8 cellular contexts compared by ENCODE assay signal in genomic region chr20:34190679-34191090, GRCh38. TPM values are rescaled to one million over a fixed set of nuclear protein-coding genes. Genes with fewer than 3 reads are reported as not detected.
DNase-seq lines count a peak whose midpoint lies in the region; ATAC-seq and TF ChIP-seq lines count a peak whose summit lies in the region.

No MANE protein-coding gene starts in this region.

- no peaks in the 10 kb centered on the region for H3K36me3 ChIP-seq in neuronal stem cell (replicated peaks in 1 of 2; ENCODE audit: control insufficient read depth in 2 of 2, insufficient read depth in 2 of 2, low read length in 2 of 2)
- H3K36me3 ChIP-seq in uterus, result no peaks in the 10 kb centered on the region

- H3K4me2 ChIP-seq in neuronal stem cell (ENCODE audit: insufficient read depth, low read length, poor library complexity, severe bottlenecking), result no peak overlapping the region

- H4K8ac ChIP-seq in neuronal stem cell (ENCODE audit: low read depth, low read length), result no peak overlapping the region

- H3K4me3 ChIP-seq in fibroblast of villous mesenchyme (ENCODE audit: low read depth, low read length) (no peak overlapping the region), neuronal stem cell (ENCODE audit: low read length in 2 of 2) (no peak overlapping the region), uterus (no peak overlapping the region)

- intact Hi-C loops in uterus (cut with DNase I; ENCODE audit: low total_unique reads), result no loop called here

- H3K4ac ChIP-seq in neuronal stem cell (ENCODE audit: low read length), result no peak overlapping the region

- no peak for ATAC-seq in GM21528 (IDR thresholded peaks at IDR 0.05; ENCODE audit: low FRiP score, unreplicated experiment)

- H3K14ac ChIP-seq in neuronal stem cell (ENCODE audit: low read length), result no peak overlapping the region

- no peak overlapping the region for H2BK120ac ChIP-seq in neuronal stem cell (ENCODE audit: low read depth, low read length)

- H3K4me1 Mint-ChIP-seq in HFFc6 (ENCODE audit: low read depth), result peaks cover 32% of the 10 kb centered on the region

- no peaks in the 10 kb centered on the region for H3K79me1 ChIP-seq in neuronal stem cell (ENCODE audit: low read depth, low read length)

- H3K18ac ChIP-seq in neuronal stem cell (ENCODE audit: low read length), result no peak overlapping the region

- H3K27me3 Mint-ChIP-seq in HFFc6 (ENCODE audit: insufficient read depth), result peaks cover 16% of the 10 kb centered on the region

- H3K4me3 Mint-ChIP-seq in HFFc6, result no peak overlapping the region

- TF ChIP-seq POLR2A in uterus (IDR thresholded peaks at IDR 0.05), result no peak

- H3K9me3 ChIP-seq in neuronal stem cell (replicated peaks in 1 of 2; ENCODE audit: control insufficient read depth in 2 of 2, insufficient read depth in 1 of 2, low read depth in 1 of 2, low read length in 2 of 2), result no peaks in the 10 kb centered on the region
- no peaks in the 10 kb centered on the region for H3K9me3 ChIP-seq in uterus

- H2BK12ac ChIP-seq in neuronal stem cell (ENCODE audit: low read length), result no peak overlapping the region

- peak; percentile 85 for TF ChIP-seq CTCF in HFFc6 (IDR thresholded peaks at IDR 0.05)
- peak; percentile 94 for TF ChIP-seq CTCF in fibroblast of villous mesenchyme (IDR thresholded peaks at IDR 0.05; ENCODE audit: insufficient read depth, low read depth, low read length)
- peak; percentile 35 to 82 (median 61) for TF ChIP-seq CTCF in uterus (IDR thresholded peaks at IDR 0.05)

- no peak overlapping the region for H2AK5ac ChIP-seq in neuronal stem cell (ENCODE audit: low read depth, low read length)

- H3K27ac ChIP-seq in neuronal stem cell (replicated peaks; ENCODE audit: low read length), result no peak overlapping the region
- no peak overlapping the region for H3K27ac ChIP-seq in uterus

- H2BK5ac ChIP-seq in neuronal stem cell (ENCODE audit: low read length), result no peak overlapping the region

- peak overlapping the region; percentile 85 for H2AFZ ChIP-seq in neuronal stem cell (ENCODE audit: low read length)

- H3K27me3 ChIP-seq in neuronal stem cell (ENCODE audit: control insufficient read depth in 3 of 3, insufficient read depth in 3 of 3, low read depth in 1 of 3, low read length in 3 of 3), result peaks cover 0 to 9% (median 0%) of the 10 kb centered on the region in 3 experiments
- no peaks in the 10 kb centered on the region for H3K27me3 ChIP-seq in uterus

- H4K91ac ChIP-seq in neuronal stem cell (ENCODE audit: low read depth, low read length, poor library complexity), result no peak overlapping the region

- H3K23ac ChIP-seq in neuronal stem cell (ENCODE audit: low read depth, low read length, poor library complexity), result no peak overlapping the region

- no peak overlapping the region for H3K27ac Mint-ChIP-seq in HFFc6

- no CpG with 5 or more reads among the region's 3 CpGs for WGBS in neuronal stem cell (ENCODE audit: extremely low coverage in 2 of 2, insufficient read length in 2 of 2, insufficient replicate concordance in 1 of 2), 2 donors

- H3K4me1 ChIP-seq in neuronal stem cell (ENCODE audit: control insufficient read depth in 2 of 2, insufficient read depth in 1 of 2, low read depth in 1 of 2, low read length in 2 of 2), result peaks cover 3 to 8% of the 10 kb centered on the region in 2 donors
- H3K4me1 ChIP-seq in uterus, result no peaks in the 10 kb centered on the region

- H3K36me3 Mint-ChIP-seq in HFFc6 (ENCODE audit: low read depth), result no peaks in the 10 kb centered on the region

- H3K9ac ChIP-seq in neuronal stem cell (ENCODE audit: low read depth, low read length, poor library complexity), result no peak overlapping the region

- H2BK15ac ChIP-seq in neuronal stem cell (ENCODE audit: low read length), result no peak overlapping the region

- peak; percentile 92 for DNase-seq in COLO829 (ENCODE audit: low spot score)
- peak; percentile 84 for DNase-seq in HFFc6
- peak; percentile 47 for DNase-seq in NCI-H524 treated with DMSO at 0.1 percent for 48 hours (lab: John Stamatoyannopoulos, UW)
- DNase-seq in activated CD8-positive, alpha-beta memory T cell treated with anti-CD3 and anti-CD28 coated beads, Interleukin-2, amount 50 U/mL, for 48 hours, result peak; percentile 63
- peak; percentile 87 for DNase-seq in fibroblast of villous mesenchyme (ENCODE audit: low read depth)
- peak; percentile 70 for DNase-seq in neuronal stem cell (ENCODE audit: low spot score)
- DNase-seq in uterus, result peak; percentile 68

- H3K9me3 Mint-ChIP-seq in HFFc6, result no peaks in the 10 kb centered on the region

RNA-seq across cellular contexts. Expression of gene ASIP, which starts 50.5 kb away (rescaled TPM):
- total RNA-seq in HFFc6 (2021; fragmentation: NEBNext Ultra II Directional; extraction: Animal tissue kit (Norgen Biotek cat#: 25700)), result not detected
- not detected in 2 replicates for total RNA-seq in fibroblast of villous mesenchyme
- polyA plus RNA-seq in neuronal stem cell (2013, experiment 1 of 2), result not detected
- not detected for polyA plus RNA-seq in neuronal stem cell (2013, experiment 2 of 2)
- total RNA-seq in uterus, result not detected
